8 cellular contexts compared by ENCODE assay signal in the genomic region with DNA sequence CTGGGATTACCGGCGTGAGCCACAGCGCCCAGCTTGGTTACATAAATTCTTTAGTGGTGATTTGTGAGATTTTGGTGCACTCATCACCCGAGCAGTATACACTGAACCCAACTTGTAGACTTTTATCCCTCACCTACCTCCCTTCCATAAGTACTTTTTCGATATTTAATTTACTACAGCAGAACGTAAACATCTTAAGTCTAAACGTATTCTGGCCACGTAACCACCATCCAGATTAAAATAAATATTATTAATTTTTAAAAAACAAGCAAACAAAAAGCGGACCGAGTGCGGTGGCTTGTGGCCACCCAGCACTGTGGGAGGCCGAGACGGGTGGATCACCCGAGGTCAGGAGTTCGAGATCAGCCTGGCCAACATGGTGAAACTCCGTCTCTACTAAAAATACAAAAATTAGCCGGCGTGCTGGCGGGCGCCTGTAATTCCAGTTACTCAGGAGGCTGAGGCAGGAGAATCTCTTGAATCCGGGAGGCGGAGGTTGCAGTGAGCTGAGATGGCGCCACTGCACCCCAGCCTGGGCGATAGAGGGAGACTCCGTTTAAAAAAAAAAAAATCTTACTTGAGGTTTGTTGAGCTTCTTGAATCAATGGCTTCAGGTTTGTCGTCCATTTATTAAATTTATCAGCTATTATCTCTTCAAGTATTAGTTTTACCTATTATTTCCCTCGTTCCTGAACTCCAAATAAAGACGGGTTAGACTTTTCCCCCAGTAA. TPM values are rescaled to one million over a fixed set of nuclear protein-coding genes. Genes with fewer than 3 reads are reported as not detected.
A peak's percentile ranks its signal among the peaks of the same experiment; 100 is the strongest.
DNase-seq lines count a peak whose midpoint lies in the region; ATAC-seq lines count a peak whose summit lies in the region.
"Not testable (repeated sequence)": the region's sequence is repeated elsewhere in the genome, so short reads cannot be mapped to it uniquely, and the experiment has no call there.

No MANE protein-coding gene starts in this region.

- peaks cover 31% of the 10 kb centered on the region for H3K79me2 ChIP-seq in ACC112 (ENCODE audit: control insufficient read depth, insufficient read depth, low read length, unreplicated experiment)

- peak overlapping the region; percentile 74 for H3K4me3 ChIP-seq in ACC112 (ENCODE audit: low read depth, low read length)
- peak overlapping the region; percentile 73 to 97 (median 79) for H3K4me3 ChIP-seq in skeletal muscle tissue (ENCODE audit: low read length in 3 of 3)

- not testable (repeated sequence) for H3K27me3 ChIP-seq in ACC112 (ENCODE audit: insufficient read depth, low read length); skeletal muscle tissue (ENCODE audit: control insufficient read depth in 3 of 3, insufficient read depth in 3 of 3, low read length in 3 of 3)

- H2AFZ ChIP-seq in ACC112 (ENCODE audit: low read length, unreplicated experiment), result peak overlapping the region; percentile 88

- H3K27ac ChIP-seq in ACC112 (ENCODE audit: low read depth, low read length) (peak overlapping the region; percentile 84), skeletal muscle tissue (ENCODE audit: low read depth, low read length) (peak overlapping the region; percentile 81)

- DNase-seq in NCI-H82 (lab: John Stamatoyannopoulos, UW) (peak; percentile 75), kidney glomerular epithelial cell (lab: John Stamatoyannopoulos, UW) (peak; percentile 84)
- peak; percentile 34 to 46 for DNase-seq in activated CD4-positive, alpha-beta T cell treated with anti-CD3 and anti-CD28 coated beads for 24 hours (ENCODE audit: low read depth in 2 of 2)
- DNase-seq in central memory CD4-positive, alpha-beta T cell, result peak; percentile 46

- H3K36me3 ChIP-seq in ACC112 (ENCODE audit: insufficient read depth, low read length) (peaks cover 18% of the 10 kb centered on the region), skeletal muscle tissue (ENCODE audit: control insufficient read depth in 3 of 3, insufficient read depth in 3 of 3, low read length in 3 of 3) (peaks cover 22 to 24% (median 23%) of the 10 kb centered on the region in 3 donors)

- H3K4me1 ChIP-seq in ACC112 (ENCODE audit: control insufficient read depth, insufficient read depth, low read length, unreplicated experiment), result not testable (repeated sequence)
- H3K4me1 ChIP-seq in skeletal muscle tissue (ENCODE audit: control insufficient read depth in 3 of 3, insufficient read depth in 3 of 3, low read length in 3 of 3), result peaks cover 13 to 16% (median 15%) of the 10 kb centered on the region in 3 donors

- peak overlapping the region; percentile 24 to 76 (median 75) for H3K9ac ChIP-seq in skeletal muscle tissue (ENCODE audit: low read depth in 1 of 3, low read length in 3 of 3)

- H3K9me3 ChIP-seq in skeletal muscle tissue (ENCODE audit: control insufficient read depth in 3 of 3, low read length in 3 of 3), result not testable (repeated sequence)

- ATAC-seq in GM19035 (IDR thresholded peaks at IDR 0.05; ENCODE audit: unreplicated experiment) (peak; percentile 10), HG03432 (IDR thresholded peaks at IDR 0.05; ENCODE audit: unreplicated experiment) (peak; percentile 27)

RNA-seq across cellular contexts. Expression of a gene that starts 1.0 kb away (rescaled TPM):
- 148 TPM for total RNA-seq in skeletal muscle tissue

RNA-seq across cellular contexts. Expression of a gene that starts 6.7 kb away (rescaled TPM):
- 11.5 TPM for total RNA-seq in skeletal muscle tissue

RNA-seq across cellular contexts. Expression of a gene that starts 13.3 kb away (rescaled TPM):
- 56.4 TPM for total RNA-seq in skeletal muscle tissue

RNA-seq across cellular contexts. Expression of a gene that starts 37.9 kb away (rescaled TPM):
- 46.4 TPM for total RNA-seq in skeletal muscle tissue

RNA-seq across cellular contexts. Expression of a gene that starts 43.6 kb away (rescaled TPM):
- 0.52 TPM for total RNA-seq in skeletal muscle tissue

Comparison
In these comparisons a context has a peak if more than half of its experiments do, and no peak if none do; other contexts are left out.
1. Peak in every context shown above with its lines: DNase-seq, ATAC-seq, H3K4me3 ChIP-seq and H3K27ac ChIP-seq.